ENCODE assay signal across 1 cellular context in genomic region chr2:203740741-203741363, GRCh38.
TF ChIP-seq lines count a peak whose summit lies in the region.

No MANE protein-coding gene starts in this region.

TF ChIP-seq in SK-N-SH, 30 proteins besides CTCF, POLR2A, EP300 and RAD21 (continued from another document):
- TF ChIP-seq MAX (IDR thresholded peaks at IDR 0.05; ENCODE audit: low read depth) (peak; percentile 28; the same call in 1 of the 2 replicates), FOSL2 (IDR thresholded peaks at IDR 0.05; ENCODE audit: borderline replicate concordance, low read depth) (peak; percentile 36; the same call in 1 of the 2 replicates)
- TF ChIP-seq, protein P1, sequence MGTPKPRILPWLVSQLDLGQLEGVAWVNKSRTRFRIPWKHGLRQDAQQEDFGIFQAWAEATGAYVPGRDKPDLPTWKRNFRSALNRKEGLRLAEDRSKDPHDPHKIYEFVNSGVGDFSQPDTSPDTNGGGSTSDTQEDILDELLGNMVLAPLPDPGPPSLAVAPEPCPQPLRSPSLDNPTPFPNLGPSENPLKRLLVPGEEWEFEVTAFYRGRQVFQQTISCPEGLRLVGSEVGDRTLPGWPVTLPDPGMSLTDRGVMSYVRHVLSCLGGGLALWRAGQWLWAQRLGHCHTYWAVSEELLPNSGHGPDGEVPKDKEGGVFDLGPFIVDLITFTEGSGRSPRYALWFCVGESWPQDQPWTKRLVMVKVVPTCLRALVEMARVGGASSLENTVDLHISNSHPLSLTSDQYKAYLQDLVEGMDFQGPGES (IDR thresholded peaks at IDR 0.05; ENCODE audit: low read depth, low read length) = no peak
